13 cellular contexts compared by ENCODE assay signal in the genomic region with DNA sequence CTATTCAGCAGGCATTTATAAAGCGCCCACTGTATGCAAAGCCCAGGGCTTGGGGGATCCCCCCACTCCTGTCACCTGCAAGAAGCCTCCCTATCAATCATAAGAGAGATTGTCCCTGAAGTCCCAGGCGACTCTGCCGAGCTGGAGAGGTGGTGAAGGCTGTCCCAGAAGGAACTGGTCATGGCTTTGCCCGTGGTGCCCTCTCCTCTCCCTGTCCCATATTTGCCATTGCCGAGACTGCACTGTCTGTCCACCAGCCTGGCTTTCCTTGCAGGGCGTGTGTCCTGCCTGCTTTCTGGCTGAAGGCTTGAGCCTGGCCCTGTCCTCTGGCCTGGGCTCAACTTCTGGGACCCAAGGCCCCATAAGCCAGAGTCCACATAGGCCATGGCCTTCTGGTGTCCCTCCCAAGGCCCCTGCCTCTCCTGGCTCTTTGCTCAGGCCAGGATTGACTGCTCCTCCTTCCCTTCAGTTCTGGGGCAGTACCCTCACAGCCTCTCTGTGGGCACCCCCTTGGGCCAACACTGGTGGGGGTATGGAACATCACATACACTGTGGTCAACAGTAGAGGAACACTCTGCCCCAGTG. TPM values are rescaled to one million over a fixed set of nuclear protein-coding genes. Genes with fewer than 3 reads are reported as not detected.
DNase-seq lines count a peak whose midpoint lies in the region; ATAC-seq and TF ChIP-seq lines count a peak whose summit lies in the region.
"Had no signal": no experiment of that assay in that cellular context is flagged by ENCODE, and none has a peak within 500 bp of the region (broad histone marks: within the 10 kb centered on the region; RNA-seq: fewer than 3 reads in every experiment).

No MANE protein-coding gene starts in this region.

- WGBS in smooth muscle cell (ENCODE audit: low lambda C conversion rate) = 77% methylated on average over 6 of the region's 6 CpGs

- H3K27me3 ChIP-seq in smooth muscle cell (ENCODE audit: low read depth) = peaks cover 63% of the 10 kb centered on the region
- H3K27me3 ChIP-seq: right lobe of liver, SJSA1 had no signal

- no peaks in the 10 kb centered on the region for H3K36me3 ChIP-seq in smooth muscle cell (ENCODE audit: low read depth)
- H3K36me3 ChIP-seq: right lobe of liver had no signal

- H3K4me3 ChIP-seq in GM12864 (ENCODE audit: low read depth, low read length) = no peak overlapping the region
- no peak overlapping the region for H3K4me3 ChIP-seq in smooth muscle cell

- no peaks in the 10 kb centered on the region for H3F3A ChIP-seq in smooth muscle cell (ENCODE audit: low read depth)

- no peak overlapping the region for H3K9ac ChIP-seq in smooth muscle cell (ENCODE audit: low read depth)

- peak; percentile 3 for TF ChIP-seq CTCF in GM12864 (IDR thresholded peaks at IDR 0.05; ENCODE audit: low read depth, low read length, missing control alignments)
- TF ChIP-seq CTCF in smooth muscle cell (IDR thresholded peaks at IDR 0.05; ENCODE audit: borderline replicate concordance, insufficient read depth, poor library complexity, severe bottlenecking) = no peak

- no peak for DNase-seq in activated CD4-positive, alpha-beta T cell treated with anti-CD3 and anti-CD28 coated beads, Interleukin-2, amount 10 ng/mL, durations not matched to agents 7 days and 5 days
- no peak for DNase-seq in activated CD4-positive, alpha-beta T cell treated with anti-CD3 and anti-CD28 coated beads, Interleukin-2, amount 50 U/mL, for 48 hours
- DNase-seq in GM12864 (ENCODE audit: low read depth) (no peak), sciatic nerve (ENCODE audit: low spot score) (peak; percentile 17), DMS79 (lab: John Stamatoyannopoulos, UW) (no peak), smooth muscle cell (lab: John Stamatoyannopoulos, UW; ENCODE audit: unreplicated experiment) (no peak), NCI-H1930 (lab: John Stamatoyannopoulos, UW) (no peak)
- no peak for DNase-seq in effector memory CD8-positive, alpha-beta T cell
- DNase-seq: NCI-H2029 treated with DMSO at 0.1 percent for 48 hours, NCI-H526 treated with DMSO at 0.1 percent for 48 hours had no signal

- H3K4me2 ChIP-seq in smooth muscle cell = no peak overlapping the region

- POLR2A ChIA-PET in activated CD4-positive, alpha-beta T cell treated with anti-CD3 and anti-CD28 coated beads, Interleukin-2, amount 10 ng/mL, durations not matched to agents 7 days and 5 days (lab: Charles Lee) = no interaction called here

- H3K9me3 ChIP-seq in smooth muscle cell (replicated peaks; ENCODE audit: low read depth) = no peaks in the 10 kb centered on the region
- H3K9me3 ChIP-seq: A549, right lobe of liver had no signal

- intact Hi-C loops in sciatic nerve (cut with DNase I) = loop anchor here (5.0 kb wide), 1 partner anchor 1046 kb away; no protein-coding TSS in a partner anchor

- no peak overlapping the region for H2AFZ ChIP-seq in smooth muscle cell (ENCODE audit: low read depth)

- no peaks in the 10 kb centered on the region for H3K79me2 ChIP-seq in smooth muscle cell (ENCODE audit: low read depth)

- CTCF ChIA-PET in activated CD4-positive, alpha-beta T cell treated with anti-CD3 and anti-CD28 coated beads, Interleukin-2, amount 10 ng/mL, durations not matched to agents 7 days and 5 days (lab: Charles Lee) = interaction anchor here (0.7 to 4.1 kb wide), 13 partner anchors 10 to 98 kb away, joined by 3 to 16 read pairs (median 3); no protein-coding TSS in a partner anchor

- H3K4me1 Mint-ChIP-seq in activated CD4-positive, alpha-beta T cell treated with anti-CD3 and anti-CD28 coated beads, Interleukin-2, amount 10 ng/mL, durations not matched to agents 7 days and 5 days = peaks cover 19% of the 10 kb centered on the region
- H3K4me1 Mint-ChIP-seq in effector memory CD8-positive, alpha-beta T cell (ENCODE audit: low read depth in 2 of 2) = peaks cover 21 to 31% of the 10 kb centered on the region in 2 donors

- H4K20me1 ChIP-seq in smooth muscle cell (ENCODE audit: low read depth) = peaks cover 4% of the 10 kb centered on the region

- no peak overlapping the region for H3K27ac ChIP-seq in smooth muscle cell (ENCODE audit: low read depth)
- H3K27ac ChIP-seq: A549, right lobe of liver, SJSA1 had no signal

- no peaks in the 10 kb centered on the region for H3K36me3 Mint-ChIP-seq in activated CD4-positive, alpha-beta T cell treated with anti-CD3 and anti-CD28 coated beads, Interleukin-2, amount 10 ng/mL, durations not matched to agents 7 days and 5 days (ENCODE audit: low read depth)
- peaks cover 7% of the 10 kb centered on the region for H3K36me3 Mint-ChIP-seq in effector memory CD8-positive, alpha-beta T cell (ENCODE audit: insufficient read depth)

- peak overlapping the region; percentile 37 for H3K4me3 Mint-ChIP-seq in activated CD4-positive, alpha-beta T cell treated with anti-CD3 and anti-CD28 coated beads, Interleukin-2, amount 10 ng/mL, durations not matched to agents 7 days and 5 days
- H3K4me3 Mint-ChIP-seq in effector memory CD8-positive, alpha-beta T cell = peak overlapping the region; percentile 84 to 89

- no peak for ATAC-seq in effector memory CD8-positive, alpha-beta T cell (replicated peaks)
- no peak for ATAC-seq in sciatic nerve
- ATAC-seq: right lobe of liver had no signal

- H3K4me1 ChIP-seq in smooth muscle cell (ENCODE audit: low read depth) = peaks cover 7% of the 10 kb centered on the region

- no peaks in the 10 kb centered on the region for H3K9me3 Mint-ChIP-seq in activated CD4-positive, alpha-beta T cell treated with anti-CD3 and anti-CD28 coated beads, Interleukin-2, amount 10 ng/mL, durations not matched to agents 7 days and 5 days
- H3K9me3 Mint-ChIP-seq in effector memory CD8-positive, alpha-beta T cell = no peaks in the 10 kb centered on the region

- no peak overlapping the region for H3K27ac Mint-ChIP-seq in activated CD4-positive, alpha-beta T cell treated with anti-CD3 and anti-CD28 coated beads, Interleukin-2, amount 10 ng/mL, durations not matched to agents 7 days and 5 days
- peak overlapping the region in 1 of 2 donors; percentile 52 for H3K27ac Mint-ChIP-seq in effector memory CD8-positive, alpha-beta T cell

- H3K27me3 Mint-ChIP-seq in activated CD4-positive, alpha-beta T cell treated with anti-CD3 and anti-CD28 coated beads, Interleukin-2, amount 10 ng/mL, durations not matched to agents 7 days and 5 days = peaks cover 55% of the 10 kb centered on the region
- H3K27me3 Mint-ChIP-seq in effector memory CD8-positive, alpha-beta T cell = peaks cover 0 to 38% of the 10 kb centered on the region in 2 donors

RNA-seq across cellular contexts. Expression of a gene that starts 46.9 kb away (rescaled TPM):
- under 1 TPM in 1 of 2 experiments, not detected in 1; 0.12 TPM for total RNA-seq in activated CD4-positive, alpha-beta T cell treated with anti-CD3 and anti-CD28 coated beads, Interleukin-2, amount 10 ng/mL, durations not matched to agents 7 days and 5 days
- 5.9 TPM for total RNA-seq in sciatic nerve
- total RNA-seq in smooth muscle cell = 40.2 and 54.0 TPM in 2 replicates
- polyA plus RNA-seq in smooth muscle cell = 74.8 and 99.3 TPM in 2 replicates
- polyA plus RNA-seq: A549 had no signal
